ENCODE assay signal across 12 cellular contexts in genomic region chr15:60528530-60528929, GRCh38. TPM values are rescaled to one million over a fixed set of nuclear protein-coding genes. Genes with fewer than 3 reads are reported as not detected.
A peak's percentile ranks its signal among the peaks of the same experiment; 100 is the strongest.
DNase-seq lines count a peak whose midpoint lies in the region.
"Had no signal": no experiment of that assay in that cellular context is flagged by ENCODE, and none has a peak within 500 bp of the region (broad histone marks: within the 10 kb centered on the region; RNA-seq: fewer than 3 reads in every experiment).

No MANE protein-coding gene starts in this region.

- H3K4me3 ChIP-seq in trophoblast cell (ENCODE audit: low read depth, low read length) = no peak overlapping the region
- H3K4me3 ChIP-seq: spleen had no signal

- no peak overlapping the region for H3K4ac ChIP-seq in trophoblast cell (ENCODE audit: low read depth, low read length)

- H3K9ac ChIP-seq in trophoblast cell (ENCODE audit: low read length) = no peak overlapping the region

- peak overlapping the region; percentile 5 for H3K23ac ChIP-seq in trophoblast cell (ENCODE audit: low read length)

- H3K4me1 ChIP-seq in trophoblast cell (ENCODE audit: control insufficient read depth in 1 of 2, insufficient read depth in 2 of 2, low read length in 2 of 2) = no peaks in the 10 kb centered on the region

- no peak overlapping the region for H3K4me2 ChIP-seq in trophoblast cell (ENCODE audit: low read length)

- H3K79me2 ChIP-seq in trophoblast cell (ENCODE audit: control insufficient read depth, insufficient read depth, low read length, poor library complexity) = no peaks in the 10 kb centered on the region

- H3K27me3 ChIP-seq in trophoblast cell (ENCODE audit: insufficient read depth, low read length) = no peaks in the 10 kb centered on the region
- H3K27me3 ChIP-seq: neutrophil, spleen had no signal

- no peak overlapping the region for H2BK5ac ChIP-seq in trophoblast cell (ENCODE audit: low read depth, low read length, poor library complexity)

- H2BK12ac ChIP-seq in trophoblast cell (ENCODE audit: low read length) = no peak overlapping the region

- no peak overlapping the region for H3K18ac ChIP-seq in trophoblast cell (ENCODE audit: low read length)

- H3K4me1 Mint-ChIP-seq in activated T-cell treated with anti-CD3 and anti-CD28 coated beads, Interleukin-2, amount 50 U/mL, for 24 hours (ENCODE audit: low read depth) = peaks cover 91% of the 10 kb centered on the region

- peak overlapping the region; percentile 88 for H3K27ac Mint-ChIP-seq in activated T-cell treated with anti-CD3 and anti-CD28 coated beads, Interleukin-2, amount 50 U/mL, for 24 hours

- no peak overlapping the region for H3K27ac ChIP-seq in trophoblast cell (ENCODE audit: low read depth, low read length)
- no peak overlapping the region for H3K27ac ChIP-seq in substantia nigra (ENCODE audit: low read depth, low read length, poor library complexity, severe bottlenecking)
- H3K27ac ChIP-seq: neutrophil had no signal

- DNase-seq in activated T-cell treated with anti-CD3 and anti-CD28 coated beads, Interleukin-2, amount 50 U/mL, for 24 hours = no peak
- no peak for DNase-seq in activated T-cell treated with anti-CD3 and anti-CD28 coated beads for 4 hours
- DNase-seq in NAMALWA (ENCODE audit: low spot score) = peak; percentile 22
- peak; percentile 32 to 78 for DNase-seq in dermis microvascular lymphatic vessel endothelial cell (ENCODE audit: low read depth in 2 of 2)
- DNase-seq in trophoblast cell = no peak
- no peak for DNase-seq in substantia nigra (lab: John Stamatoyannopoulos, UW)
- DNase-seq in NCI-H146 (lab: John Stamatoyannopoulos, UW) = no peak
- DNase-seq in stimulated activated naive CD4-positive, alpha-beta T cell treated with Interleukin-2 at 50 U/mL for 16 hours (lab: John Stamatoyannopoulos, UW) = no peak
- DNase-seq: GF-D8, NCI-H1417, spleen had no signal

- no peak overlapping the region for H2BK120ac ChIP-seq in trophoblast cell (ENCODE audit: insufficient read depth, low read length, poor library complexity)

- H3K9me3 Mint-ChIP-seq in activated T-cell treated with anti-CD3 and anti-CD28 coated beads, Interleukin-2, amount 50 U/mL, for 24 hours = no peaks in the 10 kb centered on the region

- H3K79me1 ChIP-seq in trophoblast cell (ENCODE audit: low read length) = no peaks in the 10 kb centered on the region

- H2AK5ac ChIP-seq in trophoblast cell (ENCODE audit: low read length) = no peak overlapping the region

- no peaks in the 10 kb centered on the region for H3K9me3 ChIP-seq in trophoblast cell (ENCODE audit: insufficient read depth, low read depth, low read length)
- H3K9me3 ChIP-seq: neutrophil, spleen had no signal

- H4K8ac ChIP-seq in trophoblast cell (ENCODE audit: low read depth, low read length) = no peak overlapping the region

- no peak overlapping the region for H4K12ac ChIP-seq in trophoblast cell (ENCODE audit: low read depth, low read length)

- no peak overlapping the region for H2AFZ ChIP-seq in trophoblast cell (ENCODE audit: insufficient read depth, low read length, poor library complexity)

- no peak overlapping the region for H4K91ac ChIP-seq in trophoblast cell (ENCODE audit: low read depth, low read length)

- WGBS in trophoblast cell (ENCODE audit: extremely low coverage, insufficient coverage, insufficient read length) = no CpG with 5 or more reads among the region's 1 CpG

- H3K4me3 Mint-ChIP-seq in activated T-cell treated with anti-CD3 and anti-CD28 coated beads, Interleukin-2, amount 50 U/mL, for 24 hours = no peak overlapping the region

- no peak overlapping the region for H3K14ac ChIP-seq in trophoblast cell (ENCODE audit: low read length)

- no peaks in the 10 kb centered on the region for H3K36me3 ChIP-seq in trophoblast cell (ENCODE audit: control insufficient read depth in 1 of 2, insufficient read depth in 2 of 2, low read length in 2 of 2)
- H3K36me3 ChIP-seq: neutrophil had no signal

- peaks cover 88% of the 10 kb centered on the region for H3K36me3 Mint-ChIP-seq in activated T-cell treated with anti-CD3 and anti-CD28 coated beads, Interleukin-2, amount 50 U/mL, for 24 hours (ENCODE audit: low read depth)

- H3K27me3 Mint-ChIP-seq in activated T-cell treated with anti-CD3 and anti-CD28 coated beads, Interleukin-2, amount 50 U/mL, for 24 hours = no peaks in the 10 kb centered on the region

RNA-seq across cellular contexts. Expression of gene ICE2, which starts 49.6 kb away (rescaled TPM):
- 26.7 and 30.0 TPM in 2 replicates for total RNA-seq in dermis microvascular lymphatic vessel endothelial cell
- 18.5 and 21.0 TPM in 2 replicates for polyA plus RNA-seq in trophoblast cell (2013)

Comparison
In these comparisons a context has a peak if more than half of its experiments do, and no peak if none do; other contexts are left out.
1. DNase-seq: peak in NAMALWA (single experiment) and dermis microvascular lymphatic vessel endothelial cell (2 of 2); none in activated T-cell treated with anti-CD3 and anti-CD28 coated beads, Interleukin-2, amount 50 U/mL, for 24 hours (single experiment), activated T-cell treated with anti-CD3 and anti-CD28 coated beads for 4 hours (single experiment), trophoblast cell (0 of 2), substantia nigra (0 of 49), NCI-H146 (single experiment) and stimulated activated naive CD4-positive, alpha-beta T cell treated with Interleukin-2 at 50 U/mL for 16 hours (single experiment).